ENCODE assay signal across 8 cellular contexts in the genomic region with DNA sequence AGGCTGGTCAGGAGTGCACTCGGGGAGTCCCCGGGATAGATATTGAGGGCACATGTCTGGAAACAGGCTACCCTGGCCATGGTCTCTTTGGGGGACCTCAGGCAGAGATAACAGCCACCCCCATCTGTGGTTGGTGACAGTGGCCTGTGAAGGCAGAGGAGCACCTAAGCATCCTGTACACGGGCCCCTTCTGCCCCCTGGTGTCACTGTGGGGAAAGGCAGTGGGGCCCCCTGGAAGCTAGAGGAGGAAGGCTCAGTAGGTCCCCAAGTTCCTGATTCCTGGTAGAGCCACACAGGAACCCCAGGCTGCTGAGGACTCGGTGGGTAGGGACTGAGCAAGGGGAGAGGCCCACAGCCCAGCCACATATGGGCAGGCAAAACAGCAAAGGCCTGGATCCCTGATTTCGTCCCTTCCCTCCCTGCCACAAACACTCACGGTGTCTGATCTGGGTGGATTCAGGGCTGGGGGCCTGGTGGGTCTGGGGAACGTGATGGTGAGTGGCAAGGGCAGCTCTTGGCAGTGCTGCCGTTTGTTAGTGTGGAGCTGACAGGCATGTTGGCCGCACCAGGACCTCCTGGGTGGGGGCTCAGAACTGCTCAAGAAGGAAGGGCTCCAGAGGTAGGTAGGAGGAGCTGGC. TPM values are rescaled to one million over a fixed set of nuclear protein-coding genes. Genes with fewer than 3 reads are reported as not detected.
DNase-seq lines count a peak whose midpoint lies in the region; ATAC-seq and TF ChIP-seq lines count a peak whose summit lies in the region.

No MANE protein-coding gene starts in this region.

- H3K9me3 Mint-ChIP-seq in HFFc6 = no peaks in the 10 kb centered on the region
- no peaks in the 10 kb centered on the region for H3K9me3 Mint-ChIP-seq in activated naive CD8-positive, alpha-beta T cell treated with anti-CD3 and anti-CD28 coated beads, Interleukin-2, amount 50 U/mL, for 24 hours
- H3K9me3 Mint-ChIP-seq in immature natural killer cell = no peaks in the 10 kb centered on the region

- H3K36me3 ChIP-seq in SU-DHL-6 (ENCODE audit: low read length) = no peaks in the 10 kb centered on the region

- no peaks in the 10 kb centered on the region for H3K9me3 ChIP-seq in SU-DHL-6 (ENCODE audit: insufficient read depth, low read length)

- no peak overlapping the region for H2AFZ ChIP-seq in SU-DHL-6 (ENCODE audit: low read depth, low read length, severe bottlenecking)

- H3K4me1 Mint-ChIP-seq in HFFc6 (ENCODE audit: low read depth) (peaks cover 28% of the 10 kb centered on the region), immature natural killer cell (peaks cover 10 to 21% of the 10 kb centered on the region in 2 donors)
- no peaks in the 10 kb centered on the region for H3K4me1 Mint-ChIP-seq in activated naive CD8-positive, alpha-beta T cell treated with anti-CD3 and anti-CD28 coated beads, Interleukin-2, amount 50 U/mL, for 24 hours

- H3K27ac ChIP-seq in SU-DHL-6 (ENCODE audit: low read depth, low read length) = no peak overlapping the region

- H3F3A ChIP-seq in SU-DHL-6 (ENCODE audit: insufficient read depth) = no peaks in the 10 kb centered on the region

- H3K79me2 ChIP-seq in SU-DHL-6 (ENCODE audit: insufficient read depth, low read length) = no peaks in the 10 kb centered on the region

- no peak overlapping the region for H3K4me2 ChIP-seq in SU-DHL-6 (ENCODE audit: low read depth, low read length, poor library complexity, severe bottlenecking)

- TF ChIP-seq CTCF in HFFc6 (IDR thresholded peaks at IDR 0.05) (peak; percentile 90), SU-DHL-6 (IDR thresholded peaks at IDR 0.05; ENCODE audit: insufficient read depth, low read length, poor library complexity, severe bottlenecking) (peak; percentile 65)

- no peak overlapping the region for H3K4me3 ChIP-seq in SU-DHL-6 (ENCODE audit: insufficient read depth, low read length, poor library complexity, severe bottlenecking)

- H3K27ac Mint-ChIP-seq in HFFc6 (peak overlapping the region; percentile 70; the same call in 1 of the 2 replicates), immature natural killer cell (peak overlapping the region in 3 of 6 donors; percentile 54 to 79 (median 74))
- no peak overlapping the region for H3K27ac Mint-ChIP-seq in activated naive CD8-positive, alpha-beta T cell treated with anti-CD3 and anti-CD28 coated beads, Interleukin-2, amount 50 U/mL, for 24 hours

- intact Hi-C loops in posterior vena cava (cut with DNase I) = no loop called here

- DNase-seq in COLO668 (lab: John Stamatoyannopoulos, UW; ENCODE audit: unreplicated experiment) = peak; percentile 18
- DNase-seq in HFFc6 = peak; percentile 7
- DNase-seq in activated naive CD8-positive, alpha-beta T cell treated with anti-CD3 and anti-CD28 coated beads, Interleukin-2, amount 50 U/mL, for 24 hours = peak; percentile 68
- DNase-seq in immature natural killer cell = peak; percentile 66 to 73 (median 68)
- DNase-seq in stimulated activated CD4-positive, alpha-beta T cell treated with anti-CD3 and anti-CD28 coated beads, Interleukin-2, amount 100 ng/mL, for 4 hours (ENCODE audit: low read depth) = peak; percentile 40
- no peak for DNase-seq in posterior vena cava (ENCODE audit: low spot score)
- no peak for DNase-seq in NCI-H2107 treated with DMSO at 0.1 percent for 48 hours (lab: John Stamatoyannopoulos, UW; ENCODE audit: unreplicated experiment)

- H3K36me3 Mint-ChIP-seq in HFFc6 (ENCODE audit: low read depth) (peaks cover 33% of the 10 kb centered on the region), immature natural killer cell (peaks cover 60 to 85% (median 69%) of the 10 kb centered on the region in 3 donors)
- H3K36me3 Mint-ChIP-seq in activated naive CD8-positive, alpha-beta T cell treated with anti-CD3 and anti-CD28 coated beads, Interleukin-2, amount 50 U/mL, for 24 hours (ENCODE audit: low read depth) = peaks cover 44% of the 10 kb centered on the region

- H4K20me1 ChIP-seq in SU-DHL-6 (ENCODE audit: low read depth, low read length) = no peaks in the 10 kb centered on the region

- H3K4me3 Mint-ChIP-seq in HFFc6 (no peak overlapping the region), immature natural killer cell (peak overlapping the region in 1 of 5 donors; percentile 2)
- H3K4me3 Mint-ChIP-seq in activated naive CD8-positive, alpha-beta T cell treated with anti-CD3 and anti-CD28 coated beads, Interleukin-2, amount 50 U/mL, for 24 hours = no peak overlapping the region

- peaks cover 2% of the 10 kb centered on the region for H3K27me3 Mint-ChIP-seq in HFFc6 (ENCODE audit: insufficient read depth)
- H3K27me3 Mint-ChIP-seq in activated naive CD8-positive, alpha-beta T cell treated with anti-CD3 and anti-CD28 coated beads, Interleukin-2, amount 50 U/mL, for 24 hours = no peaks in the 10 kb centered on the region
- peaks cover 0 to 6% (median 0%) of the 10 kb centered on the region in 3 donors for H3K27me3 Mint-ChIP-seq in immature natural killer cell (ENCODE audit: low read depth in 3 of 3)

- ATAC-seq in activated naive CD8-positive, alpha-beta T cell treated with anti-CD3 and anti-CD28 coated beads, Interleukin-2, amount 50 U/mL, for 24 hours = peak; percentile 84

- no peaks in the 10 kb centered on the region for H3K27me3 ChIP-seq in SU-DHL-6 (ENCODE audit: low read length)

- H3K9ac ChIP-seq in SU-DHL-6 (ENCODE audit: low read length) = no peak overlapping the region

- no peaks in the 10 kb centered on the region for H3K9me2 ChIP-seq in SU-DHL-6 (replicated peaks; ENCODE audit: insufficient read depth, low read length)

RNA-seq across cellular contexts. Expression of a gene that starts 14.1 kb away (rescaled TPM):
- not detected for total RNA-seq in HFFc6 (2021; fragmentation: NEBNext Ultra II Directional; extraction: Animal tissue kit (Norgen Biotek cat#: 25700))
- 10 to 100 TPM in 1 of 3 donors, 1 to 10 TPM in 2; 2.7 to 14.7 (median 8.5) TPM for polyA plus RNA-seq in immature natural killer cell
- under 1 TPM; 0.42 to 0.76 TPM for total RNA-seq in posterior vena cava

RNA-seq across cellular contexts. Expression of a gene that starts 42.8 kb away (rescaled TPM):
- not detected for total RNA-seq in HFFc6 (2021; fragmentation: NEBNext Ultra II Directional; extraction: Animal tissue kit (Norgen Biotek cat#: 25700))
- not detected for polyA plus RNA-seq in immature natural killer cell
- total RNA-seq in posterior vena cava = not detected

Comparison
In these comparisons a context has a peak if more than half of its experiments do, and no peak if none do; other contexts are left out.
1. DNase-seq: peak in COLO668 (single experiment), HFFc6 (single experiment), activated naive CD8-positive, alpha-beta T cell treated with anti-CD3 and anti-CD28 coated beads, Interleukin-2, amount 50 U/mL, for 24 hours (single experiment), immature natural killer cell (3 of 3) and stimulated activated CD4-positive, alpha-beta T cell treated with anti-CD3 and anti-CD28 coated beads, Interleukin-2, amount 100 ng/mL, for 4 hours (single experiment); none in posterior vena cava (single experiment) and NCI-H2107 treated with DMSO at 0.1 percent for 48 hours (single experiment).